22 cellular contexts compared by ENCODE assay signal in genomic region chr10:122388287-122388997, GRCh38. TPM values are rescaled to one million over a fixed set of nuclear protein-coding genes. Genes with fewer than 3 reads are reported as not detected.
DNase-seq lines count a peak whose midpoint lies in the region; ATAC-seq, FAIRE-seq and TF ChIP-seq lines count a peak whose summit lies in the region.
"Had no signal": no experiment of that assay in that cellular context is flagged by ENCODE, and none has a peak within 500 bp of the region (broad histone marks: within the 10 kb centered on the region; RNA-seq: fewer than 3 reads in every experiment).

No MANE protein-coding gene starts in this region.

- intact Hi-C loops in activated CD4-positive, alpha-beta memory T cell treated with anti-CD3 and anti-CD28 coated beads for 36 hours (cut with micrococcal nuclease): loop anchor here (1.0 to 5.0 kb wide), 7 partner anchors 13 to 1839 kb away; no protein-coding TSS in a partner anchor
- intact Hi-C loops in pancreas (cut with DNase I): no loop called here
- intact Hi-C loops in uterus (cut with DNase I; ENCODE audit: low total_unique reads): no loop called here

- H3K36me3 Mint-ChIP-seq in activated CD4-positive, alpha-beta memory T cell treated with anti-CD3 and anti-CD28 coated beads for 36 hours: peaks cover 19% of the 10 kb centered on the region
- no peaks in the 10 kb centered on the region for H3K36me3 Mint-ChIP-seq in activated CD4-positive, alpha-beta memory T cell treated with anti-CD3 and anti-CD28 coated beads, Interleukin-2, amount 10 ng/mL, durations not matched to agents 7 days and 5 days (ENCODE audit: low read depth)
- peaks cover 23% of the 10 kb centered on the region for H3K36me3 Mint-ChIP-seq in activated naive CD8-positive, alpha-beta T cell
- H3K36me3 Mint-ChIP-seq in HFFc6 (ENCODE audit: low read depth): peaks cover 5% of the 10 kb centered on the region; the same call in 1 of the 2 replicates

- ATAC-seq in pancreas: no peak
- ATAC-seq: foreskin keratinocyte had no signal

- no peak overlapping the region for H3K4me3 Mint-ChIP-seq in activated CD4-positive, alpha-beta memory T cell treated with anti-CD3 and anti-CD28 coated beads for 36 hours
- no peak overlapping the region for H3K4me3 Mint-ChIP-seq in activated CD4-positive, alpha-beta memory T cell treated with anti-CD3 and anti-CD28 coated beads, Interleukin-2, amount 10 ng/mL, durations not matched to agents 7 days and 5 days
- peak overlapping the region; percentile 43 for H3K4me3 Mint-ChIP-seq in activated naive CD8-positive, alpha-beta T cell
- no peak overlapping the region for H3K4me3 Mint-ChIP-seq in HFFc6

- no peak overlapping the region for H3K4me3 ChIP-seq in pancreas
- H3K4me3 ChIP-seq in uterus: no peak overlapping the region
- H3K4me3 ChIP-seq: GM23248, sigmoid colon had no signal

- H3K9me3 Mint-ChIP-seq in activated CD4-positive, alpha-beta memory T cell treated with anti-CD3 and anti-CD28 coated beads for 36 hours: no peaks in the 10 kb centered on the region
- no peaks in the 10 kb centered on the region for H3K9me3 Mint-ChIP-seq in activated CD4-positive, alpha-beta memory T cell treated with anti-CD3 and anti-CD28 coated beads, Interleukin-2, amount 10 ng/mL, durations not matched to agents 7 days and 5 days
- H3K9me3 Mint-ChIP-seq in activated naive CD8-positive, alpha-beta T cell (ENCODE audit: low read depth): peaks cover 3% of the 10 kb centered on the region
- H3K9me3 Mint-ChIP-seq in HFFc6: no peaks in the 10 kb centered on the region

- H3K27ac Mint-ChIP-seq in activated CD4-positive, alpha-beta memory T cell treated with anti-CD3 and anti-CD28 coated beads for 36 hours: peak overlapping the region; percentile 60
- H3K27ac Mint-ChIP-seq in activated CD4-positive, alpha-beta memory T cell treated with anti-CD3 and anti-CD28 coated beads, Interleukin-2, amount 10 ng/mL, durations not matched to agents 7 days and 5 days: no peak overlapping the region
- peak overlapping the region; percentile 68 for H3K27ac Mint-ChIP-seq in activated naive CD8-positive, alpha-beta T cell
- no peak overlapping the region for H3K27ac Mint-ChIP-seq in HFFc6

- H3K36me3 ChIP-seq in pancreas (no peaks in the 10 kb centered on the region), uterus (no peaks in the 10 kb centered on the region)
- H3K36me3 ChIP-seq: BE2C had no signal

- H3K27ac ChIP-seq in pancreas (no peak overlapping the region), uterus (no peak overlapping the region)
- H3K27ac ChIP-seq: foreskin keratinocyte, GM23248, sigmoid colon had no signal

- DNase-seq in activated CD4-positive, alpha-beta memory T cell treated with anti-CD3 and anti-CD28 coated beads for 36 hours: peak; percentile 74
- no peak for DNase-seq in activated CD4-positive, alpha-beta memory T cell treated with anti-CD3 and anti-CD28 coated beads, Interleukin-2, amount 10 ng/mL, durations not matched to agents 7 days and 5 days
- no peak for DNase-seq in GM18507 (ENCODE audit: extremely low spot score, insufficient read length, low read depth)
- DNase-seq in pancreas: no peak
- no peak for DNase-seq in uterus
- DNase-seq in COLO668 (lab: John Stamatoyannopoulos, UW; ENCODE audit: unreplicated experiment): no peak
- DNase-seq in HFFc6: no peak
- DNase-seq: activated gamma-delta T cell treated with Interleukin-2 at 50 U/mL for 16 hours; BE2C; COR-L47; DMS79; effector CD4-positive, alpha-beta T cell; GM23248; NCI-H1694; NCI-H748 treated with DMSO at 0.1 percent for 48 hours; posterior cingulate gyrus; sigmoid colon; SK-N-SH had no signal

- FAIRE-seq in GM18507 (lab: Jason Lieb, UNC): peak; percentile 9
- peak; percentile 20 for FAIRE-seq in pancreas (lab: Jason Lieb, UNC)
- FAIRE-seq: GM12892, HTR-8/SVneo had no signal

- H3K27me3 Mint-ChIP-seq in activated CD4-positive, alpha-beta memory T cell treated with anti-CD3 and anti-CD28 coated beads for 36 hours: no peaks in the 10 kb centered on the region
- H3K27me3 Mint-ChIP-seq in activated CD4-positive, alpha-beta memory T cell treated with anti-CD3 and anti-CD28 coated beads, Interleukin-2, amount 10 ng/mL, durations not matched to agents 7 days and 5 days: peaks cover 28% of the 10 kb centered on the region
- no peaks in the 10 kb centered on the region for H3K27me3 Mint-ChIP-seq in activated naive CD8-positive, alpha-beta T cell
- no peaks in the 10 kb centered on the region for H3K27me3 Mint-ChIP-seq in HFFc6 (ENCODE audit: insufficient read depth)

- peaks cover 60% of the 10 kb centered on the region for H3K4me1 Mint-ChIP-seq in activated CD4-positive, alpha-beta memory T cell treated with anti-CD3 and anti-CD28 coated beads for 36 hours (ENCODE audit: low read depth)
- peaks cover 7% of the 10 kb centered on the region for H3K4me1 Mint-ChIP-seq in activated CD4-positive, alpha-beta memory T cell treated with anti-CD3 and anti-CD28 coated beads, Interleukin-2, amount 10 ng/mL, durations not matched to agents 7 days and 5 days
- peaks cover 67% of the 10 kb centered on the region for H3K4me1 Mint-ChIP-seq in activated naive CD8-positive, alpha-beta T cell (ENCODE audit: low read depth)
- 0 out of 2 replicates have a peak, but pooled peaks cover 5% of the 10 kb centered on the region for H3K4me1 Mint-ChIP-seq in HFFc6 (ENCODE audit: low read depth)

- CTCF ChIA-PET in activated CD4-positive, alpha-beta memory T cell treated with anti-CD3 and anti-CD28 coated beads for 36 hours (lab: Charles Lee): interaction anchor here (1.4 to 2.6 kb wide), 3 partner anchors 44 to 47 kb away, joined by 3 to 9 read pairs (median 4); no protein-coding TSS in a partner anchor
- CTCF ChIA-PET in activated CD4-positive, alpha-beta memory T cell treated with anti-CD3 and anti-CD28 coated beads, Interleukin-2, amount 10 ng/mL, durations not matched to agents 7 days and 5 days (lab: Charles Lee): no interaction called here

- POLR2A ChIA-PET in activated CD4-positive, alpha-beta memory T cell treated with anti-CD3 and anti-CD28 coated beads for 36 hours (lab: Charles Lee): interaction anchor here (2.1 kb wide), 1 partner anchor 14 kb away, joined by 8 read pairs; the partner anchor contains the start of gene PLEKHA1
- POLR2A ChIA-PET in activated CD4-positive, alpha-beta memory T cell treated with anti-CD3 and anti-CD28 coated beads, Interleukin-2, amount 10 ng/mL, durations not matched to agents 7 days and 5 days (lab: Charles Lee): interaction anchor here (1.9 kb wide), 1 partner anchor 14 kb away, joined by 6 read pairs; the partner anchor contains the start of gene PLEKHA1

- H3K27me3 ChIP-seq in pancreas (no peaks in the 10 kb centered on the region), uterus (no peaks in the 10 kb centered on the region)
- H3K27me3 ChIP-seq: BE2C, foreskin keratinocyte, sigmoid colon had no signal

- H3K9me3 ChIP-seq in pancreas (no peaks in the 10 kb centered on the region), uterus (no peaks in the 10 kb centered on the region)
- H3K9me3 ChIP-seq: BE2C, sigmoid colon had no signal

- peaks cover 5 to 19% (median 6%) of the 10 kb centered on the region in 3 donors for H3K4me1 ChIP-seq in pancreas
- H3K4me1 ChIP-seq in uterus: no peaks in the 10 kb centered on the region
- H3K4me1 ChIP-seq: BE2C, foreskin keratinocyte had no signal

- TF ChIP-seq CTCF in pancreas (IDR thresholded peaks at IDR 0.05) (no peak), uterus (IDR thresholded peaks at IDR 0.05) (no peak), HFFc6 (IDR thresholded peaks at IDR 0.05) (no peak)

- WGBS in pancreas, 2 donors: 94 to 96% methylated on average over 1 of the region's 1 CpG

- TF ChIP-seq POLR2A in uterus (IDR thresholded peaks at IDR 0.05): no peak

RNA-seq across cellular contexts. Expression of gene PLEKHA1, which starts 13.9 kb away (rescaled TPM):
- total RNA-seq in activated CD4-positive, alpha-beta memory T cell treated with anti-CD3 and anti-CD28 coated beads for 36 hours: 10 to 100 TPM; 11.1 to 12.9 TPM
- total RNA-seq in activated CD4-positive, alpha-beta memory T cell treated with anti-CD3 and anti-CD28 coated beads, Interleukin-2, amount 10 ng/mL, durations not matched to agents 7 days and 5 days: 1 to 10 TPM; 5.2 to 5.3 TPM
- total RNA-seq in pancreas (10 to 100 TPM; 18.5 to 31.6 (median 21.1) TPM), uterus (10 to 100 TPM in 3 of 4 donors, 1 to 10 TPM in 1; 9.2 to 54.1 (median 29.0) TPM)
- polyA plus RNA-seq in pancreas: 10 to 100 TPM in 1 of 2 donors, 1 to 10 TPM in 1; 8.8 to 17.4 TPM
- total RNA-seq in HFFc6 (2021; fragmentation: NEBNext Ultra II Directional; extraction: Animal tissue kit (Norgen Biotek cat#: 25700)): 10 to 100 TPM; 17.7 to 26.2 (median 19.3) TPM

Comparison
In these comparisons a context has a peak if more than half of its experiments do, and no peak if none do; other contexts are left out.
1. H3K27ac Mint-ChIP-seq: peak in activated CD4-positive, alpha-beta memory T cell treated with anti-CD3 and anti-CD28 coated beads for 36 hours (single experiment) and activated naive CD8-positive, alpha-beta T cell (single experiment); none in activated CD4-positive, alpha-beta memory T cell treated with anti-CD3 and anti-CD28 coated beads, Interleukin-2, amount 10 ng/mL, durations not matched to agents 7 days and 5 days (single experiment) and HFFc6 (single experiment).